ENCODE assay signal across 1 cellular context in genomic region chr19:18109363-18109730, GRCh38.
TF ChIP-seq lines count a peak whose summit lies in the region.

No MANE protein-coding gene starts in this region.

TF ChIP-seq in HepG2, 621 proteins besides CTCF, POLR2A, EP300 and RAD21 (continued from another document and continues in another):
- TF ChIP-seq, protein P1, sequence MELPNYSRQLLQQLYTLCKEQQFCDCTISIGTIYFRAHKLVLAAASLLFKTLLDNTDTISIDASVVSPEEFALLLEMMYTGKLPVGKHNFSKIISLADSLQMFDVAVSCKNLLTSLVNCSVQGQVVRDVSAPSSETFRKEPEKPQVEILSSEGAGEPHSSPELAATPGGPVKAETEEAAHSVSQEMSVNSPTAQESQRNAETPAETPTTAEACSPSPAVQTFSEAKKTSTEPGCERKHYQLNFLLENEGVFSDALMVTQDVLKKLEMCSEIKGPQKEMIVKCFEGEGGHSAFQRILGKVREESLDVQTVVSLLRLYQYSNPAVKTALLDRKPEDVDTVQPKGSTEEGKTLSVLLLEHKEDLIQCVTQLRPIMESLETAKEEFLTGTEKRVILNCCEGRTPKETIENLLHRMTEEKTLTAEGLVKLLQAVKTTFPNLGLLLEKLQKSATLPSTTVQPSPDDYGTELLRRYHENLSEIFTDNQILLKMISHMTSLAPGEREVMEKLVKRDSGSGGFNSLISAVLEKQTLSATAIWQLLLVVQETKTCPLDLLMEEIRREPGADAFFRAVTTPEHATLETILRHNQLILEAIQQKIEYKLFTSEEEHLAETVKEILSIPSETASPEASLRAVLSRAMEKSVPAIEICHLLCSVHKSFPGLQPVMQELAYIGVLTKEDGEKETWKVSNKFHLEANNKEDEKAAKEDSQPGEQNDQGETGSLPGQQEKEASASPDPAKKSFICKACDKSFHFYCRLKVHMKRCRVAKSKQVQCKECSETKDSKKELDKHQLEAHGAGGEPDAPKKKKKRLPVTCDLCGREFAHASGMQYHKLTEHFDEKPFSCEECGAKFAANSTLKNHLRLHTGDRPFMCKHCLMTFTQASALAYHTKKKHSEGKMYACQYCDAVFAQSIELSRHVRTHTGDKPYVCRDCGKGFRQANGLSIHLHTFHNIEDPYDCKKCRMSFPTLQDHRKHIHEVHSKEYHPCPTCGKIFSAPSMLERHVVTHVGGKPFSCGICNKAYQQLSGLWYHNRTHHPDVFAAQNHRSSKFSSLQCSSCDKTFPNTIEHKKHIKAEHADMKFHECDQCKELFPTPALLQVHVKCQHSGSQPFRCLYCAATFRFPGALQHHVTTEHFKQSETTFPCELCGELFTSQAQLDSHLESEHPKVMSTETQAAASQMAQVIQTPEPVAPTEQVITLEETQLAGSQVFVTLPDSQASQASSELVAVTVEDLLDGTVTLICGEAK (IDR thresholded peaks at IDR 0.05) = no peak
- TF ChIP-seq, protein P1 (CRISPR knock-in tag; IDR thresholded peaks at IDR 0.05) = no peak; the same call in 1 of the 2 replicates
- TF ChIP-seq ZMYM2 (CRISPR knock-in tag; IDR thresholded peaks at IDR 0.05) (peak; percentile 91; the same call in 1 of the 2 replicates), TCF7L2 (IDR thresholded peaks at IDR 0.05; ENCODE audit: low read depth, low read length) (no peak), ZNF24 (IDR thresholded peaks at IDR 0.05) (no peak), TRIM22 (IDR thresholded peaks at IDR 0.05) (no peak), DPF2 (CRISPR knock-in tag; IDR thresholded peaks at IDR 0.05; ENCODE audit: borderline replicate concordance, low read depth) (0 out of 2 replicates have a peak, but pooled peaks have one; percentile 21), ZNF576 (CRISPR knock-in tag; IDR thresholded peaks at IDR 0.05) (no peak), ZSCAN22 (CRISPR knock-in tag; IDR thresholded peaks at IDR 0.05) (no peak), SMARCE1 (IDR thresholded peaks at IDR 0.05; ENCODE audit: borderline replicate concordance) (no peak), SNRNP70 (IDR thresholded peaks at IDR 0.05; ENCODE audit: low read depth, low read length) (no peak), RORA (CRISPR knock-in tag; IDR thresholded peaks at IDR 0.05) (no peak), THRA (CRISPR knock-in tag; IDR thresholded peaks at IDR 0.05; ENCODE audit: borderline replicate concordance) (peak; percentile 21; the same call in 1 of the 2 replicates), THYN1 (CRISPR knock-in tag; IDR thresholded peaks at IDR 0.05; ENCODE audit: borderline replicate concordance, low read depth) (no peak), ESRRA (CRISPR knock-in tag; IDR thresholded peaks at IDR 0.05; ENCODE audit: low read depth) (peak; percentile 90; the same call in 1 of the 2 replicates), MYC (CRISPR knock-in tag; IDR thresholded peaks at IDR 0.05; ENCODE audit: borderline replicate concordance) (0 out of 2 replicates have a peak, but pooled peaks have one; percentile 29), GABPA (IDR thresholded peaks at IDR 0.05; ENCODE audit: low read depth, low read length) (no peak), GABPA (CRISPR knock-in tag; IDR thresholded peaks at IDR 0.05; ENCODE audit: low read depth) (0 out of 2 replicates have a peak, but pooled peaks have one; percentile 5), SYNCRIP (IDR thresholded peaks at IDR 0.05; ENCODE audit: insufficient read depth, low read depth, low read length) (no peak), ZBTB38 (CRISPR knock-in tag; IDR thresholded peaks at IDR 0.05) (0 out of 2 replicates have a peak, but pooled peaks have one; percentile 1), ZNF34 (CRISPR knock-in tag; IDR thresholded peaks at IDR 0.05; ENCODE audit: borderline replicate concordance) (no peak)
- TF ChIP-seq, protein P2, sequence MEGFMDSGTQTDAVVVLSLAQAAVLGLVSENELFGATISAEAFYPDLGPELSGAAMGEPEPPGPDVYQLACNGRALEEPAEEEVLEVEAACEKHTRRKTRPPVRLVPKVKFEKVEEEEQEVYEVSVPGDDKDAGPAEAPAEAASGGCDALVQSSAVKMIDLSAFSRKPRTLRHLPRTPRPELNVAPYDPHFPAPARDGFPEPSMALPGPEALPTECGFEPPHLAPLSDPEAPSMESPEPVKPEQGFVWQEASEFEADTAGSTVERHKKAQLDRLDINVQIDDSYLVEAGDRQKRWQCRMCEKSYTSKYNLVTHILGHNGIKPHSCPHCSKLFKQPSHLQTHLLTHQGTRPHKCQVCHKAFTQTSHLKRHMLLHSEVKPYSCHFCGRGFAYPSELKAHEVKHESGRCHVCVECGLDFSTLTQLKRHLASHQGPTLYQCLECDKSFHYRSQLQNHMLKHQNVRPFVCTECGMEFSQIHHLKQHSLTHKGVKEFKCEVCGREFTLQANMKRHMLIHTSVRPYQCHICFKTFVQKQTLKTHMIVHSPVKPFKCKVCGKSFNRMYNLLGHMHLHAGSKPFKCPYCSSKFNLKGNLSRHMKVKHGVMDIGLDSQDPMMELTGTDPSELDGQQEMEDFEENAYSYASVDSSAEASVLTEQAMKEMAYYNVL (CRISPR knock-in tag; IDR thresholded peaks at IDR 0.05; ENCODE audit: borderline replicate concordance) = peak; percentile 9; the same call in 1 of the 2 replicates
- TF ChIP-seq, protein P3, sequence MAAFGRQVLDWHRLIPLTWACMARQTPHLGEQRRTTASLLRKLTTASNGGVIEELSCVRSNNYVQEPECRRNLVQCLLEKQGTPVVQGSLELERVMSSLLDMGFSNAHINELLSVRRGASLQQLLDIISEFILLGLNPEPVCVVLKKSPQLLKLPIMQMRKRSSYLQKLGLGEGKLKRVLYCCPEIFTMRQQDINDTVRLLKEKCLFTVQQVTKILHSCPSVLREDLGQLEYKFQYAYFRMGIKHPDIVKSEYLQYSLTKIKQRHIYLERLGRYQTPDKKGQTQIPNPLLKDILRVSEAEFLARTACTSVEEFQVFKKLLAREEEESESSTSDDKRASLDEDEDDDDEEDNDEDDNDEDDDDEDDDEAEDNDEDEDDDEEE (CRISPR knock-in tag; IDR thresholded peaks at IDR 0.05) = 0 out of 2 replicates have a peak, but pooled peaks have one; percentile 22
- TF ChIP-seq, protein P4, sequence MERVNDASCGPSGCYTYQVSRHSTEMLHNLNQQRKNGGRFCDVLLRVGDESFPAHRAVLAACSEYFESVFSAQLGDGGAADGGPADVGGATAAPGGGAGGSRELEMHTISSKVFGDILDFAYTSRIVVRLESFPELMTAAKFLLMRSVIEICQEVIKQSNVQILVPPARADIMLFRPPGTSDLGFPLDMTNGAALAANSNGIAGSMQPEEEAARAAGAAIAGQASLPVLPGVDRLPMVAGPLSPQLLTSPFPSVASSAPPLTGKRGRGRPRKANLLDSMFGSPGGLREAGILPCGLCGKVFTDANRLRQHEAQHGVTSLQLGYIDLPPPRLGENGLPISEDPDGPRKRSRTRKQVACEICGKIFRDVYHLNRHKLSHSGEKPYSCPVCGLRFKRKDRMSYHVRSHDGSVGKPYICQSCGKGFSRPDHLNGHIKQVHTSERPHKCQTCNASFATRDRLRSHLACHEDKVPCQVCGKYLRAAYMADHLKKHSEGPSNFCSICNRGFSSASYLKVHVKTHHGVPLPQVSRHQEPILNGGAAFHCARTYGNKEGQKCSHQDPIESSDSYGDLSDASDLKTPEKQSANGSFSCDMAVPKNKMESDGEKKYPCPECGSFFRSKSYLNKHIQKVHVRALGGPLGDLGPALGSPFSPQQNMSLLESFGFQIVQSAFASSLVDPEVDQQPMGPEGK (CRISPR knock-in tag; IDR thresholded peaks at IDR 0.05) = 0 out of 2 replicates have a peak, but pooled peaks have one; percentile 9
- TF ChIP-seq, protein P5, sequence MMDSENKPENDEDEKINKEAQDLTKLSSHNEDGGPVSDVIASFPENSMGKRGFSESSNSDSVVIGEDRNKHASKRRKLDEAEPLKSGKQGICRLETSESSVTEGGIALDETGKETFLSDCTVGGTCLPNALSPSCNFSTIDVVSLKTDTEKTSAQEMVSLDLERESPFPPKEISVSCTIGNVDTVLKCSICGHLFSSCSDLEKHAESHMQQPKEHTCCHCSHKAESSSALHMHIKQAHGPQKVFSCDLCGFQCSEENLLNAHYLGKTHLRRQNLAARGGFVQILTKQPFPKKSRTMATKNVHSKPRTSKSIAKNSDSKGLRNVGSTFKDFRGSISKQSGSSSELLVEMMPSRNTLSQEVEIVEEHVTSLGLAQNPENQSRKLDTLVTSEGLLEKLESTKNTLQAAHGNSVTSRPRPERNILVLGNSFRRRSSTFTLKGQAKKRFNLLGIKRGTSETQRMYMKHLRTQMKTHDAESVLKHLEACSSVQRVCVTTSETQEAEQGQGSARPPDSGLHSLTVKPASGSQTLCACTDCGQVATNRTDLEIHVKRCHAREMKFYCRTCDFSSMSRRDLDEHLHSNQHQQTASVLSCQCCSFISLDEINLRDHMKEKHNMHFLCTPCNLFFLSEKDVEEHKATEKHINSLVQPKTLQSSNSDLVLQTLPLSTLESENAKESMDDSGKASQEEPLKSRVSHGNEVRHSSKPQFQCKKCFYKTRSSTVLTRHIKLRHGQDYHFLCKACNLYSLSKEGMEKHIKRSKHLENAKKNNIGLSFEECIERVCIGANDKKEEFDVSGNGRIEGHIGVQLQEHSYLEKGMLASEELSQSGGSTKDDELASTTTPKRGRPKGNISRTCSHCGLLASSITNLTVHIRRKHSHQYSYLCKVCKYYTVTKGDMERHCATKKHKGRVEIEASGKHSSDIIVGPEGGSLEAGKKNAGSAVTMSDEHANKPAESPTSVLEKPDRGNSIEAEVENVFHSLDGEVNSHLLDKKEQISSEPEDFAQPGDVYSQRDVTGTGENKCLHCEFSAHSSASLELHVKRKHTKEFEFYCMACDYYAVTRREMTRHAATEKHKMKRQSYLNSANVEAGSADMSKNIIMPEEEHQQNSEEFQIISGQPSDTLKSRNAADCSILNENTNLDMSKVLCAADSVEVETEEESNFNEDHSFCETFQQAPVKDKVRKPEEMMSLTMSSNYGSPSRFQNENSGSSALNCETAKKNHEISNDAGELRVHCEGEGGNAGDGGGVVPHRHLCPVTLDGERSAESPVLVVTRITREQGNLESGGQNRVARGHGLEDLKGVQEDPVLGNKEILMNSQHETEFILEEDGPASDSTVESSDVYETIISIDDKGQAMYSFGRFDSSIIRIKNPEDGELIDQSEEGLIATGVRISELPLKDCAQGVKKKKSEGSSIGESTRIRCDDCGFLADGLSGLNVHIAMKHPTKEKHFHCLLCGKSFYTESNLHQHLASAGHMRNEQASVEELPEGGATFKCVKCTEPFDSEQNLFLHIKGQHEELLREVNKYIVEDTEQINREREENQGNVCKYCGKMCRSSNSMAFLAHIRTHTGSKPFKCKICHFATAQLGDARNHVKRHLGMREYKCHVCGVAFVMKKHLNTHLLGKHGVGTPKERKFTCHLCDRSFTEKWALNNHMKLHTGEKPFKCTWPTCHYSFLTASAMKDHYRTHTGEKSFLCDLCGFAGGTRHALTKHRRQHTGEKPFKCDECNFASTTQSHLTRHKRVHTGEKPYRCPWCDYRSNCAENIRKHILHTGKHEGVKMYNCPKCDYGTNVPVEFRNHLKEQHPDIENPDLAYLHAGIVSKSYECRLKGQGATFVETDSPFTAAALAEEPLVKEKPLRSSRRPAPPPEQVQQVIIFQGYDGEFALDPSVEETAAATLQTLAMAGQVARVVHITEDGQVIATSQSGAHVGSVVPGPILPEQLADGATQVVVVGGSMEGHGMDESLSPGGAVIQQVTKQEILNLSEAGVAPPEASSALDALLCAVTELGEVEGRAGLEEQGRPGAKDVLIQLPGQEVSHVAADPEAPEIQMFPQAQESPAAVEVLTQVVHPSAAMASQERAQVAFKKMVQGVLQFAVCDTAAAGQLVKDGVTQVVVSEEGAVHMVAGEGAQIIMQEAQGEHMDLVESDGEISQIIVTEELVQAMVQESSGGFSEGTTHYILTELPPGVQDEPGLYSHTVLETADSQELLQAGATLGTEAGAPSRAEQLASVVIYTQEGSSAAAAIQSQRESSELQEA (CRISPR knock-in tag; IDR thresholded peaks at IDR 0.05; ENCODE audit: not compliant biosample characterization) = peak; percentile 63
